In genomic region chr19:45790942-45791341, GRCh38 we compare ENCODE assay signal across 1 cellular context.
TF ChIP-seq lines count a peak whose summit lies in the region.

No MANE protein-coding gene starts in this region.

TF ChIP-seq in GM12878, 131 proteins besides CTCF, POLR2A, EP300 and RAD21:
- TF ChIP-seq TBL1XR1 (IDR thresholded peaks at IDR 0.05; ENCODE audit: low read depth, low read length) (0 out of 2 replicates have a peak, but pooled peaks have one; percentile 38), EED (IDR thresholded peaks at IDR 0.05; ENCODE audit: low read depth) (peak; percentile 71), IKZF2 (IDR thresholded peaks at IDR 0.05) (peak; percentile 39 to 40; a peak in 2 of 4 replicates), NFIC (IDR thresholded peaks at IDR 0.05; ENCODE audit: low read depth, low read length) (peak; percentile 43; the same call in 1 of the 2 replicates), RCOR1 (conservative IDR thresholded peaks at IDR 0.05; ENCODE audit: low read depth, low read length) (no peak), DPF2 (IDR thresholded peaks at IDR 0.05) (0 out of 2 replicates have a peak, but pooled peaks have one; percentile 17), IKZF1 (conservative IDR thresholded peaks at IDR 0.05) (peak; percentile 74), CBFB (IDR thresholded peaks at IDR 0.05; ENCODE audit: low read depth) (peak; percentile 83), ZBED1 (IDR thresholded peaks at IDR 0.05; ENCODE audit: borderline replicate concordance) (no peak), RUNX3 (IDR thresholded peaks at IDR 0.05; ENCODE audit: low read length) (peak; percentile 99), PAX5 (IDR thresholded peaks at IDR 0.05; ENCODE audit: borderline replicate concordance, low read depth, low read length) (peak; percentile 50; the same call in 1 of the 2 replicates), SPI1 (IDR thresholded peaks at IDR 0.05; ENCODE audit: borderline replicate concordance, insufficient read depth, low read depth, low read length) (peak; percentile 86), TARDBP (IDR thresholded peaks at IDR 0.05; ENCODE audit: borderline replicate concordance) (no peak), EGR1 (IDR thresholded peaks at IDR 0.05; ENCODE audit: borderline replicate concordance in 1 of 2, low read depth in 2 of 2, low read length in 2 of 2) (peak in 1 of 2 experiments; percentile 71; a peak in 2 of 3 replicates), ETV6 (conservative IDR thresholded peaks at IDR 0.05 in 1 of 2, IDR thresholded peaks at IDR 0.05 in 1 of 2; ENCODE audit: borderline replicate concordance in 1 of 2, low read depth in 1 of 2) (peak in 1 of 2 experiments; percentile 93; a peak in 2 of 4 replicates), BCL3 (IDR thresholded peaks at IDR 0.05; ENCODE audit: borderline replicate concordance, insufficient read depth, low read depth, low read length, poor library complexity, severe bottlenecking) (no peak), BCL11A (IDR thresholded peaks at IDR 0.05; ENCODE audit: low read depth, low read length) (0 out of 2 replicates have a peak, but pooled peaks have one; percentile 19), MTA2 (IDR thresholded peaks at IDR 0.05; ENCODE audit: low read depth) (0 out of 2 replicates have a peak, but pooled peaks have one; percentile 11)
- TF ChIP-seq, protein P1, sequence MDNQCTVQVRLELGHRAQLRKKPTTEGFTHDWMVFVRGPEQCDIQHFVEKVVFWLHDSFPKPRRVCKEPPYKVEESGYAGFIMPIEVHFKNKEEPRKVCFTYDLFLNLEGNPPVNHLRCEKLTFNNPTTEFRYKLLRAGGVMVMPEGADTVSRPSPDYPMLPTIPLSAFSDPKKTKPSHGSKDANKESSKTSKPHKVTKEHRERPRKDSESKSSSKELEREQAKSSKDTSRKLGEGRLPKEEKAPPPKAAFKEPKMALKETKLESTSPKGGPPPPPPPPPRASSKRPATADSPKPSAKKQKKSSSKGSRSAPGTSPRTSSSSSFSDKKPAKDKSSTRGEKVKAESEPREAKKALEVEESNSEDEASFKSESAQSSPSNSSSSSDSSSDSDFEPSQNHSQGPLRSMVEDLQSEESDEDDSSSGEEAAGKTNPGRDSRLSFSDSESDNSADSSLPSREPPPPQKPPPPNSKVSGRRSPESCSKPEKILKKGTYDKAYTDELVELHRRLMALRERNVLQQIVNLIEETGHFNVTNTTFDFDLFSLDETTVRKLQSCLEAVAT (IDR thresholded peaks at IDR 0.05): 0 out of 2 replicates have a peak, but pooled peaks have one; percentile 33
